11 cellular contexts compared by ENCODE assay signal in genomic region chr1:156120318-156120717, GRCh38. TPM values are rescaled to one million over a fixed set of nuclear protein-coding genes. Genes with fewer than 3 reads are reported as not detected.
DNase-seq lines count a peak whose midpoint lies in the region; ATAC-seq, FAIRE-seq and TF ChIP-seq lines count a peak whose summit lies in the region.
"Had no signal": no experiment of that assay in that cellular context is flagged by ENCODE, and none has a peak within 500 bp of the region (broad histone marks: within the 10 kb centered on the region; RNA-seq: fewer than 3 reads in every experiment).

No MANE protein-coding gene starts in this region.

- TF ChIP-seq POLR2A in A549 (IDR thresholded peaks at IDR 0.05; ENCODE audit: low read length), result no peak

- H3K9me3 ChIP-seq in A549, result no peaks in the 10 kb centered on the region
- no peaks in the 10 kb centered on the region for H3K9me3 ChIP-seq in Loucy (ENCODE audit: insufficient read depth, low read depth, low read length)

- TF ChIP-seq EP300 in A549 (IDR thresholded peaks at IDR 0.05), result no peak

- FAIRE-seq in A549 (lab: Jason Lieb, UNC), result no peak

- H3F3A ChIP-seq in Loucy (ENCODE audit: low read depth), result no peaks in the 10 kb centered on the region

- no peaks in the 10 kb centered on the region for H3K27me3 Mint-ChIP-seq in dendritic cell treated with granulocyte-macrophage colony-stimulating factor and Interleukin-4, amounts not matched to agents 40 ng/mL and 50 ng/mL, for 4 days
- H3K27me3 Mint-ChIP-seq in neural crest cell (ENCODE audit: low read depth), result peaks cover 5% of the 10 kb centered on the region

- no peak for TF ChIP-seq CTCF in A549 (IDR thresholded peaks at IDR 0.05)
- TF ChIP-seq CTCF in Loucy (conservative IDR thresholded peaks at IDR 0.05; ENCODE audit: low read length), result no peak
- no peak for TF ChIP-seq CTCF in neural crest cell (conservative IDR thresholded peaks at IDR 0.05)
- no peak for TF ChIP-seq CTCF in GM10266 (IDR thresholded peaks at IDR 0.05; ENCODE audit: control insufficient read depth, insufficient read depth, low read depth, missing control alignments)

- DNase-seq in A549 (ENCODE audit: low read depth in 1 of 2, low spot score in 1 of 2) (no peak), neural crest cell (ENCODE audit: low read depth, low spot score) (no peak), GM10266 (ENCODE audit: extremely low spot score) (no peak), NOMO-1 treated with DMSO at 0.1 percent for 48 hours (lab: John Stamatoyannopoulos, UW; ENCODE audit: unreplicated experiment) (no peak)
- DNase-seq: activated CD4-positive, alpha-beta T cell treated with anti-CD3 and anti-CD28 coated beads, Interleukin-2, amount 50 U/mL, for 48 hours; cortex of kidney had no signal

- H3K79me2 ChIP-seq in Loucy (ENCODE audit: insufficient read depth, low read length), result no peaks in the 10 kb centered on the region

- no peak overlapping the region for H3K9ac ChIP-seq in Loucy (ENCODE audit: low read depth, low read length, poor library complexity, severe bottlenecking)

- peak overlapping the region; percentile 86 for H3K27ac Mint-ChIP-seq in dendritic cell treated with granulocyte-macrophage colony-stimulating factor and Interleukin-4, amounts not matched to agents 40 ng/mL and 50 ng/mL, for 4 days
- peak overlapping the region; percentile 73 for H3K27ac Mint-ChIP-seq in neural crest cell (ENCODE audit: unreplicated experiment)

- WGBS in A549 (ENCODE audit: missing lambda C conversion rate), result 83% methylated on average over 3 of the region's 3 CpGs

- H3K27me3 ChIP-seq in Loucy (ENCODE audit: insufficient read depth, low read length, poor library complexity, severe bottlenecking), result no peaks in the 10 kb centered on the region

- peaks cover 88% of the 10 kb centered on the region for H3K4me1 Mint-ChIP-seq in dendritic cell treated with granulocyte-macrophage colony-stimulating factor and Interleukin-4, amounts not matched to agents 40 ng/mL and 50 ng/mL, for 4 days (ENCODE audit: low read depth)
- peaks cover 45% of the 10 kb centered on the region for H3K4me1 Mint-ChIP-seq in neural crest cell

- H3K36me3 Mint-ChIP-seq in dendritic cell treated with granulocyte-macrophage colony-stimulating factor and Interleukin-4, amounts not matched to agents 40 ng/mL and 50 ng/mL, for 4 days (ENCODE audit: low read depth), result peaks cover 82% of the 10 kb centered on the region
- no peaks in the 10 kb centered on the region for H3K36me3 Mint-ChIP-seq in neural crest cell (ENCODE audit: low read depth)

- POLR2A ChIA-PET in A549 (lab: Yijun Ruan, JAX), result interaction anchor here (1.7 kb wide), 1 partner anchor 14 kb away, joined by 7 read pairs; no protein-coding TSS in a partner anchor

- CTCF ChIA-PET in A549 (lab: Yijun Ruan, JAX), result interaction anchor here (14.1 to 54.8 kb wide), 2 partner anchors 9 to 24 kb away, joined by 313 to 2239 read pairs; partner anchors contain the start of gene MEX3A

- H3K27ac ChIP-seq in A549, result peak overlapping the region; percentile 95 to 98

- ATAC-seq in A549 (no peak), HG03097 (IDR thresholded peaks at IDR 0.05; ENCODE audit: low FRiP score, unreplicated experiment) (no peak), GM21737 (IDR thresholded peaks at IDR 0.05; ENCODE audit: unreplicated experiment) (no peak)

- intact Hi-C loops in dendritic cell treated with granulocyte-macrophage colony-stimulating factor and Interleukin-4, amounts not matched to agents 40 ng/mL and 50 ng/mL, for 4 days (cut with micrococcal nuclease), result no loop called here

- no peaks in the 10 kb centered on the region for H3K36me3 ChIP-seq in Loucy (ENCODE audit: insufficient read depth, low read length)

- no peak for TF ChIP-seq RAD21 in A549 (conservative IDR thresholded peaks at IDR 0.05 in 1 of 2, IDR thresholded peaks at IDR 0.05 in 1 of 2)

- no peaks in the 10 kb centered on the region for H3K9me2 ChIP-seq in Loucy (replicated peaks; ENCODE audit: low read depth, low read length)

- H3K4me2 ChIP-seq in A549 (peak overlapping the region; percentile 91), Loucy (ENCODE audit: low read depth, low read length, poor library complexity, severe bottlenecking) (no peak overlapping the region)

- no peaks in the 10 kb centered on the region for H3K9me3 Mint-ChIP-seq in dendritic cell treated with granulocyte-macrophage colony-stimulating factor and Interleukin-4, amounts not matched to agents 40 ng/mL and 50 ng/mL, for 4 days
- H3K9me3 Mint-ChIP-seq in neural crest cell, result no peaks in the 10 kb centered on the region

- peak overlapping the region; percentile 79; the same call in 1 of the 2 replicates for H2AFZ ChIP-seq in Loucy (ENCODE audit: low read length)

- H3K4me3 ChIP-seq in A549, result no peak overlapping the region
- H3K4me3 ChIP-seq in Loucy (ENCODE audit: low read length, poor library complexity, severe bottlenecking), result no peak overlapping the region

- H3K4me1 ChIP-seq in A549, result peaks cover 86% of the 10 kb centered on the region
- H3K4me1 ChIP-seq in Loucy (ENCODE audit: insufficient read depth, low read length, poor library complexity, severe bottlenecking), result peaks cover 17% of the 10 kb centered on the region

- H4K20me1 ChIP-seq in Loucy (ENCODE audit: insufficient read depth, low read length, poor library complexity, severe bottlenecking), result no peaks in the 10 kb centered on the region

- peak overlapping the region; percentile 67 for H3K4me3 Mint-ChIP-seq in dendritic cell treated with granulocyte-macrophage colony-stimulating factor and Interleukin-4, amounts not matched to agents 40 ng/mL and 50 ng/mL, for 4 days
- peak overlapping the region; percentile 39 for H3K4me3 Mint-ChIP-seq in neural crest cell

TF ChIP-seq in A549, 52 proteins besides CTCF, POLR2A, EP300 and RAD21 (continues in another document):
- TF ChIP-seq CBX2 (IDR thresholded peaks at IDR 0.05; ENCODE audit: borderline replicate concordance, low read depth) (no peak), BCL3 (IDR thresholded peaks at IDR 0.05) (no peak), TFCP2L1 (CRISPR knock-in tag; IDR thresholded peaks at IDR 0.05) (no peak), MAZ (IDR thresholded peaks at IDR 0.05; ENCODE audit: borderline replicate concordance, low read depth, low read length) (no peak), ZC3H11A (IDR thresholded peaks at IDR 0.05) (no peak), CHD4 (IDR thresholded peaks at IDR 0.05; ENCODE audit: borderline replicate concordance) (no peak), TP53 (CRISPR knock-in tag; IDR thresholded peaks at IDR 0.05) (no peak), HES2 (IDR thresholded peaks at IDR 0.05) (no peak), ZNF302 (CRISPR knock-in tag; IDR thresholded peaks at IDR 0.05) (no peak), HEYL (CRISPR knock-in tag; IDR thresholded peaks at IDR 0.05) (no peak), RCOR1 (IDR thresholded peaks at IDR 0.05; ENCODE audit: low read depth, low read length) (no peak), HDAC2 (IDR thresholded peaks at IDR 0.05) (no peak), ESRRA (IDR thresholded peaks at IDR 0.05; ENCODE audit: borderline replicate concordance, low read length) (no peak)

RNA-seq across cellular contexts. Expression of gene LMNA, which starts 5.8 kb away (rescaled TPM):
- 155 and 214 TPM in 2 replicates for polyA plus RNA-seq in A549 (2011; rRNA removed)
- 353 and 498 TPM in 2 replicates for polyA plus RNA-seq in A549 (2012; cell fraction: cytosol; rRNA removed)
- 1,197 and 1,289 TPM in 2 replicates for polyA plus RNA-seq in A549 (2012; cell fraction: nucleus; rRNA removed)
- 286 to 310 TPM (median 288 TPM) in 3 replicates for polyA plus RNA-seq in A549 (2017; fragmentation: RNase III; extraction: RNeasy Plus Mini Kit Qiagen cat#74134 plus additional on column Dnase treatment)
- 151 and 242 TPM in 2 replicates for polyA minus RNA-seq in A549 (2011; rRNA and poly(A)+ RNA removed)
- 51.0 and 51.7 TPM in 2 replicates for total RNA-seq in neural crest cell

RNA-seq across cellular contexts. Expression of gene SEMA4A, which starts 33.1 kb away (rescaled TPM):
- 0.27 and 0.37 TPM in 2 replicates for polyA plus RNA-seq in A549 (2011; rRNA removed)
- 0.06 and 0.07 TPM in 2 replicates for polyA plus RNA-seq in A549 (2012; cell fraction: cytosol; rRNA removed)
- 0.49 and 0.66 TPM in 2 replicates for polyA plus RNA-seq in A549 (2012; cell fraction: nucleus; rRNA removed)
- polyA plus RNA-seq in A549 (2017; fragmentation: RNase III; extraction: RNeasy Plus Mini Kit Qiagen cat#74134 plus additional on column Dnase treatment), result 0.04 to 0.09 TPM (median 0.07 TPM) in 3 replicates
- polyA minus RNA-seq in A549 (2011; rRNA and poly(A)+ RNA removed), result 0.58 and 0.78 TPM in 2 replicates
- total RNA-seq in neural crest cell, result 1.3 and 2.1 TPM in 2 replicates

RNA-seq across cellular contexts. Expression of gene MEX3A, which starts 38.1 kb away (rescaled TPM):
- polyA plus RNA-seq in A549 (2011; rRNA removed) (1.8 and 2.4 TPM in 2 replicates), A549 (2017; fragmentation: RNase III; extraction: RNeasy Plus Mini Kit Qiagen cat#74134 plus additional on column Dnase treatment) (3.3 to 4.9 TPM (median 4.4 TPM) in 3 replicates)
- 3.2 and 3.9 TPM in 2 replicates for polyA plus RNA-seq in A549 (2012; cell fraction: cytosol; rRNA removed)
- 2.2 and 3.9 TPM in 2 replicates for polyA plus RNA-seq in A549 (2012; cell fraction: nucleus; rRNA removed)
- 2.4 and 2.8 TPM in 2 replicates for polyA minus RNA-seq in A549 (2011; rRNA and poly(A)+ RNA removed)
- 114 and 120 TPM in 2 replicates for total RNA-seq in neural crest cell

RNA-seq across cellular contexts. Expression of gene RAB25, which starts 59.4 kb away (rescaled TPM):
- polyA plus RNA-seq in A549 (2011; rRNA removed) (0.11 TPM in 1 of 2 replicates, not detected in the other), A549 (2017; fragmentation: RNase III; extraction: RNeasy Plus Mini Kit Qiagen cat#74134 plus additional on column Dnase treatment) (not detected in 3 replicates)
- polyA plus RNA-seq in A549 (2012; cell fraction: cytosol; rRNA removed), result 0.10 and 0.34 TPM in 2 replicates
- 0.40 and 0.49 TPM in 2 replicates for polyA plus RNA-seq in A549 (2012; cell fraction: nucleus; rRNA removed)
- not detected in 2 replicates for polyA minus RNA-seq in A549 (2011; rRNA and poly(A)+ RNA removed)
- not detected in 2 replicates for total RNA-seq in neural crest cell
- total RNA-seq: lung microvascular endothelial cell had no signal
